In genomic region chr2:16206191-16206944, GRCh38 we compare ENCODE assay signal across 1 cellular context.
TF ChIP-seq lines count a peak whose summit lies in the region.

No MANE protein-coding gene starts in this region.

TF ChIP-seq in GM23338, 12 proteins besides CTCF, POLR2A, EP300 and RAD21 (continued from another document):
- 0 out of 2 replicates have a peak, but pooled peaks have one; percentile 34 for TF ChIP-seq ZNF462 (CRISPR knock-in tag; IDR thresholded peaks at IDR 0.05)
